In the genomic region with DNA sequence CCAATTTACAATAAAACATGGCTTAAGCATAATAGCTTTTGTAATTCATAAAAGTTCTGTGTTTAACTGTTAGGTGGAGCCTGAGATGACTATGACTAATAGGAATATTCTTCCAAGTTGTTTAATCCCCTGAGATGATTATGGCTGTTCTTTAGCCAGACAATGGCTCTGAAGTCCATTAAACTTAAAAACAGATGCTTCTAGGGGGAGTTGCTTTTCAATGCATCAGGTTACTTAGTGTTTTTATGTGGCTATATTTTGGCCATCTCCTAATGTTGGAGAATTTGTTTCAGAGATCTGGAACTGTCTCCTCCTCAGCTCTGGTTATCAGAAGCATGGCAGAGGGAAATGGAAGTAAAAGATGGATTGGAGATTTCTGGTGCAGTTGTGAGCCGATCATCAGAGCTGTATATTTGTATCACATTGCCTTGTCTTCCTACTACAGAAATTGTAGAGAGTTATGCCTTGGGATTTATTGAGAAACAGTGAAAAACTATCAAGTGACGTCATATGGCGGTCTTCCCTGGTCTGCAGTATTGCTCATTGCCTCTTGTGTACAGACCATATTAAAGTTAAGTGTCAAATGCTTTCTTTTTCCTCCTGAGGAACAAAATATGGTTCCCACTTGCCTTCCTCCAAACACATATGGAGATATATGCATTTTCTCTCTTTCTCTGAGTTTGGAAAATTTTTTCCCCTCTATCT, we compare ENCODE assay signal across 1 cellular context.
TF ChIP-seq lines count a peak whose summit lies in the region.

No MANE protein-coding gene starts in this region.

TF ChIP-seq in K562, 482 proteins besides CTCF, POLR2A, EP300 and RAD21:
- TF ChIP-seq, protein P1, sequence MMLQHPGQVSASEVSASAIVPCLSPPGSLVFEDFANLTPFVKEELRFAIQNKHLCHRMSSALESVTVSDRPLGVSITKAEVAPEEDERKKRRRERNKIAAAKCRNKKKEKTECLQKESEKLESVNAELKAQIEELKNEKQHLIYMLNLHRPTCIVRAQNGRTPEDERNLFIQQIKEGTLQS (IDR thresholded peaks at IDR 0.05) = peak; percentile 9; the same call in 1 of the 2 replicates
- TF ChIP-seq, protein P1 (CRISPR knock-in tag; conservative IDR thresholded peaks at IDR 0.05) = no peak
- TF ChIP-seq, protein P2, sequence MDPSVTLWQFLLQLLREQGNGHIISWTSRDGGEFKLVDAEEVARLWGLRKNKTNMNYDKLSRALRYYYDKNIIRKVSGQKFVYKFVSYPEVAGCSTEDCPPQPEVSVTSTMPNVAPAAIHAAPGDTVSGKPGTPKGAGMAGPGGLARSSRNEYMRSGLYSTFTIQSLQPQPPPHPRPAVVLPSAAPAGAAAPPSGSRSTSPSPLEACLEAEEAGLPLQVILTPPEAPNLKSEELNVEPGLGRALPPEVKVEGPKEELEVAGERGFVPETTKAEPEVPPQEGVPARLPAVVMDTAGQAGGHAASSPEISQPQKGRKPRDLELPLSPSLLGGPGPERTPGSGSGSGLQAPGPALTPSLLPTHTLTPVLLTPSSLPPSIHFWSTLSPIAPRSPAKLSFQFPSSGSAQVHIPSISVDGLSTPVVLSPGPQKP (CRISPR knock-in tag; IDR thresholded peaks at IDR 0.05) = no peak
- TF ChIP-seq ATF1 (CRISPR knock-in tag; IDR thresholded peaks at IDR 0.05) (no peak), ATF1 (tag; IDR thresholded peaks at IDR 0.05) (peak; percentile 31; the same call in 1 of the 2 replicates), SIRT6 (IDR thresholded peaks at IDR 0.05; ENCODE audit: low read depth, low read length) (no peak)
